9 cellular contexts compared by ENCODE assay signal in the genomic region with DNA sequence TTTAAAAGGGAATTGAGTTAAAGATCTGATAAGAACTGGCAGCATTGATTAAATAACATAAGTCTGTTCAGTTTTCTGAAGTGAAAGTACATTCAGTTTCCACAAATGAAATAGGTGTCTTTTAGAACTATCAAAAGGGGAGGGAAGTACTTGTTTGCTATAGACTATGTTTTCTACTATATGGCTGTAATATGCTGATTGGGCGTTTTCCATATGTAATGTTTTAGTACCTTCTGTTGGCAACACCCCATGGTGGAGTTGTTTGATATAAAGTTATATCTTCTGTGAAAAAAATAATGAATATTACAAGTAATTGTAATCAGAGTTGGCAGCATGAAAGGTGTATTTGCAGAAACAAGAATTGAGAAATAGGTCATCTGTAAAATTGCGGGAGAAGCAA.
"Had no signal": no experiment of that assay in that cellular context is flagged by ENCODE, and none has a peak within 500 bp of the region (broad histone marks: within the 10 kb centered on the region; RNA-seq: fewer than 3 reads in every experiment).

No MANE protein-coding gene starts in this region.

- H3K36me3 ChIP-seq: HAP-1 had no signal

- H3K4me2 ChIP-seq: GM23338 had no signal

- H3K27ac ChIP-seq: HL-60 had no signal

- H3K4me3 Mint-ChIP-seq: GM23338, HFFc6, IgD-negative memory B cell had no signal

- H3K27me3 Mint-ChIP-seq: IgD-negative memory B cell had no signal

- H2AFZ ChIP-seq: GM23338 had no signal

- H3K36me3 Mint-ChIP-seq: IgD-negative memory B cell had no signal

- H3K4me3 ChIP-seq: GM23338, HAP-1 had no signal

- H3K4me1 ChIP-seq: HAP-1 had no signal

- H3K27ac Mint-ChIP-seq: GM23338, HFFc6, IgD-negative memory B cell had no signal

- DNase-seq: H7, HFFc6, Kasumi-1, KG1 had no signal

- ATAC-seq: GM23338, HCT116 had no signal

- H3K4me1 Mint-ChIP-seq: GM23338, IgD-negative memory B cell had no signal

- H3K9me3 ChIP-seq: HAP-1 had no signal
